Comparison of ENCODE assay signal across 28 cellular contexts in genomic region chr1:20149601-20150325, GRCh38. TPM values are rescaled to one million over a fixed set of nuclear protein-coding genes. Genes with fewer than 3 reads are reported as not detected.
"Had no signal": no experiment of that assay in that cellular context is flagged by ENCODE, and none has a peak within 500 bp of the region (broad histone marks: within the 10 kb centered on the region; RNA-seq: fewer than 3 reads in every experiment).

No MANE protein-coding gene starts in this region.

- H3K9ac ChIP-seq: SK-N-SH had no signal

- DNase-seq: activated CD4-positive, alpha-beta T cell treated with anti-CD3 and anti-CD28 coated beads for 4 hours; activated CD8-positive, alpha-beta memory T cell treated with anti-CD3 and anti-CD28 coated beads, Interleukin-2, amount 50 U/mL, for 4 hours; activated CD8-positive, alpha-beta T cell treated with anti-CD3 and anti-CD28 coated beads for 36 hours; activated gamma-delta T cell treated with Interleukin-2 at 50 U/mL for 16 hours; activated T-cell treated with anti-CD3 and anti-CD28 coated beads, Interleukin-2, amount 50 U/mL, for 72 hours; Karpas-422; MM.1S; NCI-H1105; NCI-H1436; NCI-H1694 treated with DMSO at 0.1 percent for 48 hours; NCI-H2029 treated with DMSO at 0.1 percent for 48 hours; NCI-H345; NCI-H510A; NCI-H526 treated with DMSO at 0.1 percent for 48 hours; NK-92 treated with Interleukin-12 subunit alpha and Interleukin-12 subunit beta, amount 100 ng/mL, for 24 hours; Peyer's patch; Right ventricle myocardium superior; SJCRH30; SK-N-SH; T-helper 1 cell; WERI-Rb-1 had no signal

- H3K36me3 ChIP-seq: breast epithelium, Peyer's patch, SJCRH30, WERI-Rb-1 had no signal

- H3K9me3 Mint-ChIP-seq: activated CD8-positive, alpha-beta T cell treated with anti-CD3 and anti-CD28 coated beads for 36 hours; activated naive CD4-positive, alpha-beta T cell treated with anti-CD3 and anti-CD28 coated beads, Interleukin-2, amount 50 U/mL, for 24 hours; activated T-cell treated with anti-CD3 and anti-CD28 coated beads, Interleukin-2, amount 50 U/mL, for 72 hours; activated T-helper 2 cell treated with anti-CD3 and anti-CD28 coated beads, Interferon-gamma antibody, Interleukin-2, Interleukin-4, amounts not matched to agents 10 μg/mL and 5 μg/mL and 100 μg/mL, durations not matched to agents 14 hours and 24 hours and 36 hours had no signal

- H3K27ac Mint-ChIP-seq: activated CD8-positive, alpha-beta T cell treated with anti-CD3 and anti-CD28 coated beads for 36 hours; activated naive CD4-positive, alpha-beta T cell treated with anti-CD3 and anti-CD28 coated beads, Interleukin-2, amount 50 U/mL, for 24 hours; activated T-cell treated with anti-CD3 and anti-CD28 coated beads, Interleukin-2, amount 50 U/mL, for 72 hours; activated T-helper 2 cell treated with anti-CD3 and anti-CD28 coated beads, Interferon-gamma antibody, Interleukin-2, Interleukin-4, amounts not matched to agents 10 μg/mL and 5 μg/mL and 100 μg/mL, durations not matched to agents 14 hours and 24 hours and 36 hours had no signal

- H3K4me2 ChIP-seq: SK-N-SH had no signal

- H3K36me3 Mint-ChIP-seq: activated naive CD4-positive, alpha-beta T cell treated with anti-CD3 and anti-CD28 coated beads, Interleukin-2, amount 50 U/mL, for 24 hours had no signal

- H3K27me3 Mint-ChIP-seq: activated naive CD4-positive, alpha-beta T cell treated with anti-CD3 and anti-CD28 coated beads, Interleukin-2, amount 50 U/mL, for 24 hours had no signal

- H3K27ac ChIP-seq: breast epithelium, Peyer's patch, RWPE1, SJCRH30, WERI-Rb-1 had no signal

- H3K4me3 ChIP-seq: breast epithelium, Peyer's patch, SJCRH30 had no signal

- H3K27me3 ChIP-seq: breast epithelium, Peyer's patch, SJCRH30 had no signal

- H3K4me3 Mint-ChIP-seq: activated CD8-positive, alpha-beta T cell treated with anti-CD3 and anti-CD28 coated beads for 36 hours; activated naive CD4-positive, alpha-beta T cell treated with anti-CD3 and anti-CD28 coated beads, Interleukin-2, amount 50 U/mL, for 24 hours; activated T-cell treated with anti-CD3 and anti-CD28 coated beads, Interleukin-2, amount 50 U/mL, for 72 hours had no signal

- H3K9me3 ChIP-seq: breast epithelium, Peyer's patch, SJCRH30, SK-N-SH had no signal

- ATAC-seq: activated CD4-positive, CD25-positive, alpha-beta regulatory T cell treated with anti-CD3 and anti-CD28 coated beads, Interleukin-2, amount 50 U/mL, for 24 hours; activated CD8-positive, alpha-beta T cell treated with anti-CD3 and anti-CD28 coated beads for 36 hours; activated T-cell treated with anti-CD3 and anti-CD28 coated beads, Interleukin-2, amount 50 U/mL, for 72 hours had no signal

- H3K9me2 ChIP-seq: SK-N-SH had no signal

RNA-seq across cellular contexts. Expression of gene PLA2G2F, which starts 10.6 kb away (rescaled TPM):
- total RNA-seq: activated CD8-positive, alpha-beta T cell treated with anti-CD3 and anti-CD28 coated beads for 36 hours; activated T-cell treated with anti-CD3 and anti-CD28 coated beads, Interleukin-2, amount 50 U/mL, for 72 hours; activated T-helper 2 cell treated with anti-CD3 and anti-CD28 coated beads, Interferon-gamma antibody, Interleukin-2, Interleukin-4, amounts not matched to agents 10 μg/mL and 5 μg/mL and 100 μg/mL, durations not matched to agents 14 hours and 24 hours and 36 hours; aorta; breast epithelium; Right ventricle myocardium superior; SJCRH30; T-helper 2 cell treated with Interferon-gamma antibody and Interleukin-4, amounts not matched to agents 100 ng/mL and 5 ng/mL, for 36 hours had no signal
- polyA plus RNA-seq: SK-N-SH had no signal

RNA-seq across cellular contexts. Expression of gene PLA2G2D, which starts 30.4 kb away (rescaled TPM):
- total RNA-seq: activated CD8-positive, alpha-beta T cell treated with anti-CD3 and anti-CD28 coated beads for 36 hours; activated T-cell treated with anti-CD3 and anti-CD28 coated beads, Interleukin-2, amount 50 U/mL, for 72 hours; Right ventricle myocardium superior; SJCRH30; T-helper 2 cell treated with Interferon-gamma antibody and Interleukin-4, amounts not matched to agents 100 ng/mL and 5 ng/mL, for 36 hours had no signal
- polyA plus RNA-seq: aorta, SK-N-SH had no signal

RNA-seq across cellular contexts. Expression of gene UBXN10, which starts 36.1 kb away (rescaled TPM):
- total RNA-seq: SJCRH30 had no signal
- polyA plus RNA-seq: SK-N-SH had no signal

RNA-seq across cellular contexts. Expression of gene PLA2G2C, which starts 36.6 kb away (rescaled TPM):
- total RNA-seq: Right ventricle myocardium superior, SJCRH30 had no signal
- polyA plus RNA-seq: aorta, SK-N-SH had no signal
